ENCODE assay signal across 8 cellular contexts in genomic region chr1:155192346-155193274, GRCh38. TPM values are rescaled to one million over a fixed set of nuclear protein-coding genes. Genes with fewer than 3 reads are reported as not detected.
DNase-seq lines count a peak whose midpoint lies in the region; ATAC-seq and TF ChIP-seq lines count a peak whose summit lies in the region.

No MANE protein-coding gene starts in this region.

- no peaks in the 10 kb centered on the region for H3F3A ChIP-seq in SU-DHL-6 (ENCODE audit: insufficient read depth)

- WGBS in aorta, 2 donors = 53 to 57% methylated on average over 13 to 20 of the region's 20 CpGs

- H3K9ac ChIP-seq in SU-DHL-6 (ENCODE audit: low read length) = peak overlapping the region; percentile 39; the same call in 1 of the 2 replicates

- H3K4me3 Mint-ChIP-seq in HFFc6 (peak overlapping the region; percentile 90), endothelial cell (ENCODE audit: unreplicated experiment) (peak overlapping the region; percentile 47)
- peak overlapping the region; percentile 88 to 97 (median 92) for H3K4me3 Mint-ChIP-seq in naive thymus-derived CD4-positive, alpha-beta T cell

- no peaks in the 10 kb centered on the region for H3K79me2 ChIP-seq in SU-DHL-6 (ENCODE audit: insufficient read depth, low read length)

- DNase-seq in HFFc6 = no peak
- no peak for DNase-seq in endothelial cell (ENCODE audit: low spot score)
- peak in 5 of 9 donors; percentile 14 to 56 (median 29) for DNase-seq in naive thymus-derived CD4-positive, alpha-beta T cell
- DNase-seq in aorta = no peak
- no peak for DNase-seq in NOMO-1 (lab: John Stamatoyannopoulos, UW; ENCODE audit: unreplicated experiment in 2 of 2)

- H3K4me1 ChIP-seq in naive thymus-derived CD4-positive, alpha-beta T cell (ENCODE audit: control insufficient read depth in 2 of 2, insufficient read depth in 2 of 2, low read length in 2 of 2) = peaks cover 11 to 25% of the 10 kb centered on the region in 2 donors
- H3K4me1 ChIP-seq in aorta (ENCODE audit: control insufficient read depth in 1 of 2, insufficient read depth in 2 of 2, low read length in 2 of 2) = no peaks in the 10 kb centered on the region

- peaks cover 14% of the 10 kb centered on the region for H3K36me3 Mint-ChIP-seq in HFFc6 (ENCODE audit: low read depth)
- peaks cover 18% of the 10 kb centered on the region for H3K36me3 Mint-ChIP-seq in endothelial cell (ENCODE audit: low read depth, unreplicated experiment)
- peaks cover 0 to 8% (median 0%) of the 10 kb centered on the region in 5 donors for H3K36me3 Mint-ChIP-seq in naive thymus-derived CD4-positive, alpha-beta T cell

- peak overlapping the region; percentile 52 for H3K4me2 ChIP-seq in SU-DHL-6 (ENCODE audit: low read depth, low read length, poor library complexity, severe bottlenecking)

- H3K27ac ChIP-seq in 22Rv1 (peak overlapping the region; percentile 93), SU-DHL-6 (ENCODE audit: low read depth, low read length) (no peak overlapping the region), aorta (ENCODE audit: low read depth in 1 of 2, low read length in 2 of 2) (peak overlapping the region in 1 of 2 donors; percentile 68)
- peak overlapping the region; percentile 76 for H3K27ac ChIP-seq in naive thymus-derived CD4-positive, alpha-beta T cell (ENCODE audit: low read depth, low read length)

- no peaks in the 10 kb centered on the region for H3K9me3 ChIP-seq in SU-DHL-6 (ENCODE audit: insufficient read depth, low read length)
- H3K9me3 ChIP-seq in naive thymus-derived CD4-positive, alpha-beta T cell (ENCODE audit: control insufficient read depth in 2 of 3, low read length in 3 of 3) = no peaks in the 10 kb centered on the region
- no peaks in the 10 kb centered on the region for H3K9me3 ChIP-seq in aorta (ENCODE audit: control insufficient read depth, low read length)

- H3K4me1 Mint-ChIP-seq in HFFc6 (ENCODE audit: low read depth) (peaks cover 32% of the 10 kb centered on the region), endothelial cell (ENCODE audit: unreplicated experiment) (peaks cover 23% of the 10 kb centered on the region)
- peaks cover 8 to 42% (median 35%) of the 10 kb centered on the region in 7 donors for H3K4me1 Mint-ChIP-seq in naive thymus-derived CD4-positive, alpha-beta T cell

- CTCF ChIA-PET in naive thymus-derived CD4-positive, alpha-beta T cell (lab: Charles Lee) = interaction anchor here (0.5 to 3.5 kb wide), 9 partner anchors 12 to 865 kb away, joined by 3 to 45 read pairs (median 7); partner anchors contain the start of genes KRTCAP2 and TRIM46

- H3K27me3 Mint-ChIP-seq in HFFc6 (ENCODE audit: insufficient read depth) (peaks cover 12% of the 10 kb centered on the region), endothelial cell (ENCODE audit: unreplicated experiment) (peaks cover 37% of the 10 kb centered on the region)
- H3K27me3 Mint-ChIP-seq in naive thymus-derived CD4-positive, alpha-beta T cell = no peaks in the 10 kb centered on the region

- H3K27ac Mint-ChIP-seq in HFFc6 = peak overlapping the region; percentile 99
- H3K27ac Mint-ChIP-seq in endothelial cell (ENCODE audit: unreplicated experiment) = no peak overlapping the region
- H3K27ac Mint-ChIP-seq in naive thymus-derived CD4-positive, alpha-beta T cell = peak overlapping the region; percentile 19 to 98 (median 94)

- no peak overlapping the region for H2AFZ ChIP-seq in SU-DHL-6 (ENCODE audit: low read depth, low read length, severe bottlenecking)

- H3K4me3 ChIP-seq in SU-DHL-6 (ENCODE audit: insufficient read depth, low read length, poor library complexity, severe bottlenecking) (peak overlapping the region; percentile 11), aorta (ENCODE audit: low read length in 2 of 2) (no peak overlapping the region)
- peak overlapping the region; percentile 57 for H3K4me3 ChIP-seq in naive thymus-derived CD4-positive, alpha-beta T cell (ENCODE audit: low read length)

- no peaks in the 10 kb centered on the region for H3K36me3 ChIP-seq in SU-DHL-6 (ENCODE audit: low read length)
- H3K36me3 ChIP-seq in naive thymus-derived CD4-positive, alpha-beta T cell (ENCODE audit: control insufficient read depth in 2 of 3, insufficient read depth in 3 of 3, low read length in 3 of 3) = no peaks in the 10 kb centered on the region
- H3K36me3 ChIP-seq in aorta (ENCODE audit: control insufficient read depth in 1 of 2, insufficient read depth in 2 of 2, low read length in 1 of 2) = peaks cover 0 to 2% of the 10 kb centered on the region in 2 donors

- H4K20me1 ChIP-seq in SU-DHL-6 (ENCODE audit: low read depth, low read length) = no peaks in the 10 kb centered on the region

- POLR2A ChIA-PET in naive thymus-derived CD4-positive, alpha-beta T cell (lab: Charles Lee) = interaction anchor here (0.7 to 2.9 kb wide), 9 partner anchors 8 to 784 kb away, joined by 3 to 25 read pairs (median 7); partner anchors contain the start of genes KRTCAP2, MTX1, THBS3 and TRIM46

- intact Hi-C loops in naive thymus-derived CD4-positive, alpha-beta T cell (cut with micrococcal nuclease) = loop anchor here (1.0 to 5.0 kb wide), 6 partner anchors 8 to 185 kb away; partner anchors contain the start of gene RUSC1 (in 1 of the 2)
- intact Hi-C loops in aorta (cut with DNase I) = loop anchor here (1.0 to 5.0 kb wide), 4 partner anchors 16 to 130 kb away; partner anchors contain the start of genes FDPS (in 1 of the 2) and RUSC1 (in 1 of the 2)

- no peaks in the 10 kb centered on the region for H3K9me2 ChIP-seq in SU-DHL-6 (replicated peaks; ENCODE audit: insufficient read depth, low read length)

- no peaks in the 10 kb centered on the region for H3K9me3 Mint-ChIP-seq in HFFc6
- no peaks in the 10 kb centered on the region for H3K9me3 Mint-ChIP-seq in endothelial cell (ENCODE audit: unreplicated experiment)
- H3K9me3 Mint-ChIP-seq in naive thymus-derived CD4-positive, alpha-beta T cell = peaks cover 0 to 5% (median 0%) of the 10 kb centered on the region in 11 donors

- TF ChIP-seq CTCF in 22Rv1 (IDR thresholded peaks at IDR 0.05) = no peak
- no peak for TF ChIP-seq CTCF in HFFc6 (IDR thresholded peaks at IDR 0.05)
- no peak for TF ChIP-seq CTCF in SU-DHL-6 (IDR thresholded peaks at IDR 0.05; ENCODE audit: insufficient read depth, low read length, poor library complexity, severe bottlenecking)
- no peak for TF ChIP-seq CTCF in endothelial cell (IDR thresholded peaks at IDR 0.05; ENCODE audit: unreplicated experiment)

- ATAC-seq in naive thymus-derived CD4-positive, alpha-beta T cell = no peak
- peak; percentile 1 for ATAC-seq in aorta (ENCODE audit: low FRiP score)
- ATAC-seq in HG03354 (IDR thresholded peaks at IDR 0.05; ENCODE audit: poor library complexity, severe bottlenecking, unreplicated experiment) = no peak

- no peaks in the 10 kb centered on the region for H3K27me3 ChIP-seq in SU-DHL-6 (ENCODE audit: low read length)
- H3K27me3 ChIP-seq in naive thymus-derived CD4-positive, alpha-beta T cell (ENCODE audit: control insufficient read depth in 2 of 2, insufficient read depth in 2 of 2, low read length in 2 of 2) = no peaks in the 10 kb centered on the region
- H3K27me3 ChIP-seq in aorta (ENCODE audit: control insufficient read depth in 1 of 2, insufficient read depth in 2 of 2, low read length in 1 of 2) = no peaks in the 10 kb centered on the region

RNA-seq across cellular contexts. Expression of gene THBS3, which starts 15.1 kb away (rescaled TPM):
- total RNA-seq in HFFc6 (2021; fragmentation: NEBNext Ultra II Directional; extraction: Animal tissue kit (Norgen Biotek cat#: 25700)) = 10 to 100 TPM; 13.9 to 20.3 (median 16.9) TPM
- total RNA-seq in endothelial cell (ENCODE audit: unreplicated experiment) = 35.5 TPM
- total RNA-seq in naive thymus-derived CD4-positive, alpha-beta T cell = 10 to 100 TPM; 26.0 to 35.9 (median 28.1) TPM
- 1 to 10 TPM in 1 of 2 donors, under 1 TPM in 1; 0.87 to 2.6 TPM for polyA plus RNA-seq in naive thymus-derived CD4-positive, alpha-beta T cell
- total RNA-seq in aorta = 10 to 100 TPM; 58.9 to 97.9 TPM
- 100 to 1,000 TPM in 1 of 2 donors, 10 to 100 TPM in 1; 21.7 to 195 TPM for polyA plus RNA-seq in aorta

RNA-seq across cellular contexts. Expression of gene MTX1, which starts 15.9 kb away (rescaled TPM):
- total RNA-seq in HFFc6 (2021; fragmentation: NEBNext Ultra II Directional; extraction: Animal tissue kit (Norgen Biotek cat#: 25700)) = 10 to 100 TPM; 49.8 to 55.4 (median 51.5) TPM
- 38.8 TPM for total RNA-seq in endothelial cell (ENCODE audit: unreplicated experiment)
- total RNA-seq in naive thymus-derived CD4-positive, alpha-beta T cell = 10 to 100 TPM; 19.5 to 40.8 (median 22.0) TPM
- polyA plus RNA-seq in naive thymus-derived CD4-positive, alpha-beta T cell = 10 to 100 TPM; 48.9 to 49.9 TPM
- total RNA-seq in aorta = 10 to 100 TPM; 20.3 to 21.3 TPM
- polyA plus RNA-seq in aorta = 10 to 100 TPM; 26.2 to 52.9 TPM

RNA-seq across cellular contexts. Expression of gene TRIM46, which starts 19.0 kb away (rescaled TPM):
- 1 to 10 TPM; 5.1 to 7.1 (median 6.1) TPM for total RNA-seq in HFFc6 (2021; fragmentation: NEBNext Ultra II Directional; extraction: Animal tissue kit (Norgen Biotek cat#: 25700))
- total RNA-seq in endothelial cell (ENCODE audit: unreplicated experiment) = 8.5 TPM
- total RNA-seq in naive thymus-derived CD4-positive, alpha-beta T cell = 10 to 100 TPM in 1 of 5 experiments, 1 to 10 TPM in 4; 3.5 to 21.9 (median 4.1) TPM
- polyA plus RNA-seq in naive thymus-derived CD4-positive, alpha-beta T cell = 1 to 10 TPM in 1 of 2 donors, under 1 TPM in 1; 0.69 to 1.3 TPM
- total RNA-seq in aorta = 1 to 10 TPM; 1.6 to 3.4 TPM
- polyA plus RNA-seq in aorta = 1 to 10 TPM in 1 of 2 donors, under 1 TPM in 1; 0.50 to 2.1 TPM

RNA-seq across cellular contexts. Expression of gene KRTCAP2, which starts 19.5 kb away (rescaled TPM):
- total RNA-seq in HFFc6 (2021; fragmentation: NEBNext Ultra II Directional; extraction: Animal tissue kit (Norgen Biotek cat#: 25700)) = 100 to 1,000 TPM; 231 to 351 (median 285) TPM
- total RNA-seq in endothelial cell (ENCODE audit: unreplicated experiment) (173 TPM), aorta (100 to 1,000 TPM; 136 to 143 TPM)
- 100 to 1,000 TPM in 4 of 5 experiments, 10 to 100 TPM in 1; 97.4 to 236 (median 155) TPM for total RNA-seq in naive thymus-derived CD4-positive, alpha-beta T cell
- 100 to 1,000 TPM; 450 to 469 TPM for polyA plus RNA-seq in naive thymus-derived CD4-positive, alpha-beta T cell
- 100 to 1,000 TPM; 179 to 255 TPM for polyA plus RNA-seq in aorta

RNA-seq across cellular contexts. Expression of gene DPM3, which starts 52.3 kb away (rescaled TPM):
- total RNA-seq in HFFc6 (2021; fragmentation: NEBNext Ultra II Directional; extraction: Animal tissue kit (Norgen Biotek cat#: 25700)) = 100 to 1,000 TPM in 1 of 6 experiments, 10 to 100 TPM in 5; 66.2 to 110 (median 86.2) TPM
- total RNA-seq in endothelial cell (ENCODE audit: unreplicated experiment) = 39.2 TPM
- total RNA-seq in naive thymus-derived CD4-positive, alpha-beta T cell = 10 to 100 TPM; 29.1 to 50.4 (median 43.8) TPM
- polyA plus RNA-seq in naive thymus-derived CD4-positive, alpha-beta T cell = 100 to 1,000 TPM in 1 of 2 donors, 10 to 100 TPM in 1; 99.2 to 128 TPM
- total RNA-seq in aorta = 10 to 100 TPM; 42.4 to 52.4 TPM
- polyA plus RNA-seq in aorta = 100 to 1,000 TPM; 162 to 200 TPM

Comparison
In these comparisons a context has a peak if more than half of its experiments do, and no peak if none do; other contexts are left out.
1. DNase-seq: peak in naive thymus-derived CD4-positive, alpha-beta T cell (5 of 9); none in HFFc6 (single experiment), endothelial cell (single experiment), aorta (0 of 2) and NOMO-1 (0 of 2).
2. H3K4me3 ChIP-seq: peak in SU-DHL-6 (single experiment) and naive thymus-derived CD4-positive, alpha-beta T cell (single experiment); none in aorta (0 of 2).
3. Peak in every context shown above with its lines, with median percentiles within 50 percentile points of each other: H3K4me3 Mint-ChIP-seq.